Comparison of ENCODE assay signal across 18 cellular contexts in genomic region chr21:33859373-33860102, GRCh38.
"Had no signal": no experiment of that assay in that cellular context is flagged by ENCODE, and none has a peak within 500 bp of the region (broad histone marks: within the 10 kb centered on the region; RNA-seq: fewer than 3 reads in every experiment).

No MANE protein-coding gene starts in this region.

- H3K4me1 ChIP-seq: colonic mucosa, transverse colon had no signal

- H3K27ac Mint-ChIP-seq: naive thymus-derived CD8-positive, alpha-beta T cell had no signal

- H3K4me3 ChIP-seq: colonic mucosa, esophagus squamous epithelium, gastroesophageal sphincter, hepatocyte, mucosa of descending colon, ovary, smooth muscle cell, transverse colon had no signal

- H3K4me3 Mint-ChIP-seq: naive thymus-derived CD8-positive, alpha-beta T cell; neural crest cell had no signal

- DNase-seq: cerebellar nuclear complex; colonic mucosa; dermis blood vessel endothelial cell; esophagus squamous epithelium; foreskin fibroblast; kidney glomerular epithelial cell; mammary epithelial cell; mucosa of descending colon; naive thymus-derived CD8-positive, alpha-beta T cell; ovary; stimulated activated CD4-positive, alpha-beta T cell treated with anti-CD3 and anti-CD28 coated beads, Interleukin-2, amount 100 ng/mL, for 48 hours; stimulated activated naive CD4-positive, alpha-beta T cell treated with Interleukin-2 at 50 U/mL for 16 hours; transverse colon had no signal

- H3K36me3 ChIP-seq: colonic mucosa, esophagus squamous epithelium, gastroesophageal sphincter, ovary, transverse colon had no signal

- H3K27me3 ChIP-seq: colonic mucosa, esophagus squamous epithelium, gastroesophageal sphincter, hepatocyte, ovary, transverse colon had no signal

- H3K27ac ChIP-seq: colonic mucosa, hepatocyte, ovary, transverse colon had no signal

- H3K4me1 Mint-ChIP-seq: naive thymus-derived CD8-positive, alpha-beta T cell had no signal

- H3K9me3 ChIP-seq: colonic mucosa, esophagus squamous epithelium, gastroesophageal sphincter, mucosa of descending colon, ovary, transverse colon had no signal

- ATAC-seq: gastroesophageal sphincter; left lobe of liver; mucosa of descending colon; naive thymus-derived CD8-positive, alpha-beta T cell had no signal

- H3K9me3 Mint-ChIP-seq: naive thymus-derived CD8-positive, alpha-beta T cell had no signal

- H3K36me3 Mint-ChIP-seq: naive thymus-derived CD8-positive, alpha-beta T cell had no signal
